16 cellular contexts compared by ENCODE assay signal in genomic region chr12:62629413-62629812, GRCh38.
"Had no signal": no experiment of that assay in that cellular context is flagged by ENCODE, and none has a peak within 500 bp of the region (broad histone marks: within the 10 kb centered on the region; RNA-seq: fewer than 3 reads in every experiment).

No MANE protein-coding gene starts in this region.

- H3K9me3 ChIP-seq: adrenal gland, esophagus squamous epithelium, pancreas, thoracic aorta had no signal

- H3K4me3 ChIP-seq: adrenal gland, coronary artery, esophagus squamous epithelium, lung, pancreas, thoracic aorta had no signal

- H3K36me3 ChIP-seq: adrenal gland, esophagus squamous epithelium, pancreas, thoracic aorta had no signal

- H3K27ac Mint-ChIP-seq: activated naive CD4-positive, alpha-beta T cell treated with anti-CD3 and anti-CD28 coated beads, Interleukin-2, amount 50 U/mL, for 24 hours had no signal

- H3K9me3 Mint-ChIP-seq: activated naive CD4-positive, alpha-beta T cell treated with anti-CD3 and anti-CD28 coated beads, Interleukin-2, amount 50 U/mL, for 24 hours had no signal

- H3K27me3 ChIP-seq: adrenal gland, pancreas had no signal

- H3K27ac ChIP-seq: adrenal gland, coronary artery, esophagus squamous epithelium, pancreas, thoracic aorta had no signal

- H3K4me3 Mint-ChIP-seq: activated naive CD4-positive, alpha-beta T cell treated with anti-CD3 and anti-CD28 coated beads, Interleukin-2, amount 50 U/mL, for 24 hours had no signal

- ATAC-seq: pancreas had no signal

- DNase-seq: activated CD4-positive, alpha-beta T cell treated with anti-CD3 and anti-CD28 coated beads for 1 hour; activated CD4-positive, alpha-beta T cell treated with anti-CD3 and anti-CD28 coated beads, Interleukin-2, amount 50 U/mL, for 48 hours; adrenal gland; caudate nucleus; esophagus squamous epithelium; glutamatergic neuron; hypothalamus; midbrain; pancreas; stimulated activated CD4-positive, alpha-beta T cell treated with anti-CD3 and anti-CD28 coated beads, Interleukin-12 subunit alpha, Interleukin-12 subunit beta, amount 100 ng/mL, for 4 hours; stimulated activated CD4-positive, alpha-beta T cell treated with anti-CD3 and anti-CD28 coated beads, Interleukin-2, amount 100 ng/mL, for 24 hours; T-helper 1 cell had no signal
